Comparison of ENCODE assay signal across 8 cellular contexts in genomic region chr5:149452665-149453617, GRCh38.
DNase-seq lines count a peak whose midpoint lies in the region; ATAC-seq and TF ChIP-seq lines count a peak whose summit lies in the region.

No MANE protein-coding gene starts in this region.

- no peaks in the 10 kb centered on the region for H3K27me3 ChIP-seq in right cardiac atrium (ENCODE audit: control insufficient read depth, insufficient read depth)
- no peaks in the 10 kb centered on the region for H3K27me3 ChIP-seq in gastrocnemius medialis
- H3K27me3 ChIP-seq in dorsolateral prefrontal cortex, result no peaks in the 10 kb centered on the region

- H3K4me1 ChIP-seq in right cardiac atrium (ENCODE audit: control insufficient read depth, insufficient read depth, low read length) (peaks cover 50% of the 10 kb centered on the region), gastrocnemius medialis (peaks cover 53 to 81% of the 10 kb centered on the region in 2 donors)

- intact Hi-C loops in right cardiac atrium (cut with DNase I), result no loop called here
- intact Hi-C loops in gastrocnemius medialis (cut with DNase I; ENCODE audit: low total_unique reads), result loop anchor here (10.0 kb wide), 1 partner anchor 298 kb away; no protein-coding TSS in a partner anchor
- intact Hi-C loops in dorsolateral prefrontal cortex (cut with DNase I), result no loop called here

- ATAC-seq in right cardiac atrium, result peak; percentile 46 to 71
- ATAC-seq in gastrocnemius medialis, result peak; percentile 21 to 27
- no peak for ATAC-seq in GM18873 (IDR thresholded peaks at IDR 0.05; ENCODE audit: low FRiP score, unreplicated experiment)

- H3K27ac ChIP-seq in right cardiac atrium (ENCODE audit: low read length) (peak overlapping the region; percentile 95), gastrocnemius medialis (peak overlapping the region; percentile 85 to 98 (median 96)), dorsolateral prefrontal cortex (peak overlapping the region in 26 of 59 donors; percentile 3 to 78 (median 60))

- 44% methylated on average over 16 of the region's 16 CpGs for WGBS in right cardiac atrium

- H3K36me3 ChIP-seq in gastrocnemius medialis, result no peaks in the 10 kb centered on the region

- H3K9me3 ChIP-seq in right cardiac atrium (ENCODE audit: control insufficient read depth, low read length) (no peaks in the 10 kb centered on the region), gastrocnemius medialis (no peaks in the 10 kb centered on the region)

- peak; percentile 21 to 31 for TF ChIP-seq POLR2A in gastrocnemius medialis (IDR thresholded peaks at IDR 0.05)

- H3K4me3 ChIP-seq in right cardiac atrium (ENCODE audit: low read length) (no peak overlapping the region), gastrocnemius medialis (no peak overlapping the region), dorsolateral prefrontal cortex (no peak overlapping the region)

- in situ Hi-C loops in gastrocnemius medialis (cut with MboI; ENCODE audit: low sequenced_read_pairs in 4 of 4), result no loop called here

- DNase-seq in GM04504 (ENCODE audit: low read depth) (peak; percentile 95), astrocyte of the hippocampus (ENCODE audit: low read depth, low spot score) (peak; percentile 96), right cardiac atrium (peak; percentile 90 to 91 (median 90)), gastrocnemius medialis (peak; percentile 63 to 85), ecto neural progenitor cell (ENCODE audit: low spot score) (no peak), dorsolateral prefrontal cortex (no peak)
- no peak for DNase-seq in effector CD4-positive, alpha-beta T cell

- TF ChIP-seq CTCF in gastrocnemius medialis (IDR thresholded peaks at IDR 0.05 in 4 of 5, conservative IDR thresholded peaks at IDR 0.05 in 1 of 5) (no peak), dorsolateral prefrontal cortex (IDR thresholded peaks at IDR 0.05 in 54 of 56, conservative IDR thresholded peaks at IDR 0.05 in 2 of 56; ENCODE audit: low read depth in 1 of 56, partially characterized antibody in 56 of 56) (no peak)

Comparison
In these comparisons a context has a peak if more than half of its experiments do, and no peak if none do; other contexts are left out.
1. DNase-seq: peak in GM04504 (single experiment), astrocyte of the hippocampus (single experiment), right cardiac atrium (3 of 3) and gastrocnemius medialis (2 of 2); none in ecto neural progenitor cell (single experiment), effector CD4-positive, alpha-beta T cell (single experiment) and dorsolateral prefrontal cortex (0 of 10).